Comparison of ENCODE assay signal across 14 cellular contexts in genomic region chr15:95119041-95119440, GRCh38.
DNase-seq lines count a peak whose midpoint lies in the region; ATAC-seq and TF ChIP-seq lines count a peak whose summit lies in the region.
"Had no signal": no experiment of that assay in that cellular context is flagged by ENCODE, and none has a peak within 500 bp of the region (broad histone marks: within the 10 kb centered on the region; RNA-seq: fewer than 3 reads in every experiment).

No MANE protein-coding gene starts in this region.

- H3K27me3 Mint-ChIP-seq in neural progenitor cell (ENCODE audit: insufficient read depth, low read depth) = no peaks in the 10 kb centered on the region
- H3K27me3 Mint-ChIP-seq: CD4-positive, alpha-beta memory T cell had no signal

- no peak overlapping the region for H3K27ac ChIP-seq in GM23248
- H3K27ac ChIP-seq in neural progenitor cell = no peak overlapping the region
- H3K27ac ChIP-seq: C4-2B had no signal

- H3K27me3 ChIP-seq in GM23248 (replicated peaks; ENCODE audit: insufficient read depth) (no peaks in the 10 kb centered on the region), neural progenitor cell (no peaks in the 10 kb centered on the region)
- H3K27me3 ChIP-seq: BE2C had no signal

- no peak for ATAC-seq in SK-N-SH treated with all-trans-retinoic acid at 6 μM for 48 hours
- ATAC-seq: GM12878 had no signal

- DNase-seq in GM23248 (peak; percentile 13), MV-4-11 (lab: John Stamatoyannopoulos, UW) (peak; percentile 78), choroid plexus epithelial cell (ENCODE audit: low read depth) (peak; percentile 17), neural progenitor cell (ENCODE audit: low spot score) (no peak), NCI-H187 treated with DMSO at 0.1 percent for 48 hours (lab: John Stamatoyannopoulos, UW) (no peak)
- DNase-seq in activated CD4-positive, CD25-positive, alpha-beta regulatory T cell treated with anti-CD3 and anti-CD28 coated beads, Interleukin-2, amount 50 U/mL, for 72 hours = no peak
- DNase-seq: BE2C; CD4-positive, alpha-beta memory T cell; DMS79; GOT3 had no signal

- H3K4me1 Mint-ChIP-seq in neural progenitor cell = no peaks in the 10 kb centered on the region
- H3K4me1 Mint-ChIP-seq: CD4-positive, alpha-beta memory T cell had no signal

- H3K27ac Mint-ChIP-seq in neural progenitor cell = no peak overlapping the region
- H3K27ac Mint-ChIP-seq: CD4-positive, alpha-beta memory T cell had no signal

- H3K9me2 ChIP-seq in GM23248 (ENCODE audit: insufficient read depth) = no peaks in the 10 kb centered on the region

- H3F3A ChIP-seq in GM23248 (ENCODE audit: insufficient read depth) = no peaks in the 10 kb centered on the region
- H3F3A ChIP-seq in neural progenitor cell (ENCODE audit: low read depth) = no peaks in the 10 kb centered on the region

- H3K4me1 ChIP-seq in GM23248 (ENCODE audit: insufficient read depth) (no peaks in the 10 kb centered on the region), neural progenitor cell (no peaks in the 10 kb centered on the region)
- H3K4me1 ChIP-seq: BE2C, HAP-1 had no signal

- H3K36me3 ChIP-seq in GM23248 (ENCODE audit: low read depth) (no peaks in the 10 kb centered on the region), neural progenitor cell (no peaks in the 10 kb centered on the region)
- H3K36me3 ChIP-seq: BE2C, HAP-1 had no signal

- in situ Hi-C loops in GM23248 (cut with MboI) = no loop called here

- H2AFZ ChIP-seq in GM23248 (peak overlapping the region; percentile 33; the same call in 1 of the 2 replicates), neural progenitor cell (replicated peaks) (peak overlapping the region; percentile 9)

- H3K9me3 Mint-ChIP-seq in neural progenitor cell = peaks cover 2% of the 10 kb centered on the region

- H3K4me2 ChIP-seq in GM23248 (ENCODE audit: unreplicated experiment) = no peak overlapping the region
- H3K4me2 ChIP-seq in neural progenitor cell = no peak overlapping the region

- H4K20me1 ChIP-seq in GM23248 (ENCODE audit: insufficient read depth) (no peaks in the 10 kb centered on the region), neural progenitor cell (ENCODE audit: low read depth) (no peaks in the 10 kb centered on the region)

- H3K4me3 ChIP-seq in GM23248 (no peak overlapping the region), choroid plexus epithelial cell (ENCODE audit: low read depth, low read length) (no peak overlapping the region), neural progenitor cell (no peak overlapping the region)
- H3K4me3 ChIP-seq: GM12878, HAP-1 had no signal

- H3K9ac ChIP-seq in GM23248 (no peak overlapping the region), neural progenitor cell (no peak overlapping the region)

- 35 to 48% methylated on average over 3 of the region's 3 CpGs for WGBS in GM23248 (ENCODE audit: low coverage in 1 of 2, low lambda C conversion rate in 2 of 2, missing lambda C conversion rate in 2 of 2), 2 experiments

- H3K9me3 ChIP-seq in GM23248 (ENCODE audit: low read depth) (no peaks in the 10 kb centered on the region), neural progenitor cell (ENCODE audit: low read depth) (no peaks in the 10 kb centered on the region)
- H3K9me3 ChIP-seq: BE2C, HAP-1 had no signal

- no peak overlapping the region for H3K4me3 Mint-ChIP-seq in neural progenitor cell
- H3K4me3 Mint-ChIP-seq: CD4-positive, alpha-beta memory T cell had no signal

- no peaks in the 10 kb centered on the region for H3K79me2 ChIP-seq in GM23248 (ENCODE audit: insufficient read depth)
- no peaks in the 10 kb centered on the region for H3K79me2 ChIP-seq in neural progenitor cell (ENCODE audit: low read depth)

- TF ChIP-seq CTCF in choroid plexus epithelial cell (conservative IDR thresholded peaks at IDR 0.05; ENCODE audit: low read depth, low read length) (no peak), neural progenitor cell (IDR thresholded peaks at IDR 0.05) (no peak)

- no peaks in the 10 kb centered on the region for H3K36me3 Mint-ChIP-seq in neural progenitor cell
- H3K36me3 Mint-ChIP-seq: CD4-positive, alpha-beta memory T cell had no signal

TF ChIP-seq in SK-N-SH treated with all-trans-retinoic acid at 6 μM for 48 hours, 23 proteins besides CTCF, POLR2A, EP300 and RAD21:
- TF ChIP-seq ZNF70 (CRISPR knock-in tag; IDR thresholded peaks at IDR 0.05) (no peak), RARB (CRISPR knock-in tag; IDR thresholded peaks at IDR 0.05) (no peak)

Comparison
In these comparisons a context has a peak if more than half of its experiments do, and no peak if none do; other contexts are left out.
1. DNase-seq: peak in GM23248 (single experiment), MV-4-11 (single experiment) and choroid plexus epithelial cell (single experiment); none in neural progenitor cell (single experiment), NCI-H187 treated with DMSO at 0.1 percent for 48 hours (single experiment) and activated CD4-positive, CD25-positive, alpha-beta regulatory T cell treated with anti-CD3 and anti-CD28 coated beads, Interleukin-2, amount 50 U/mL, for 72 hours (single experiment).